In genomic region chr4:101025755-101026154, GRCh38 we compare ENCODE assay signal across 18 cellular contexts.
DNase-seq lines count a peak whose midpoint lies in the region; FAIRE-seq and TF ChIP-seq lines count a peak whose summit lies in the region.
"Had no signal": no experiment of that assay in that cellular context is flagged by ENCODE, and none has a peak within 500 bp of the region (broad histone marks: within the 10 kb centered on the region; RNA-seq: fewer than 3 reads in every experiment).

No MANE protein-coding gene starts in this region.

- no peak overlapping the region for H3K4me2 ChIP-seq in mammary epithelial cell (ENCODE audit: insufficient read depth, low read depth, low read length)
- no peak overlapping the region for H3K4me2 ChIP-seq in H1 (ENCODE audit: insufficient read depth in 1 of 2, low read depth in 2 of 2, low read length in 2 of 2)
- no peak overlapping the region for H3K4me2 ChIP-seq in smooth muscle cell

- H3K4me1 Mint-ChIP-seq in MCF 10A (ENCODE audit: insufficient read depth, unreplicated experiment): peaks cover 16% of the 10 kb centered on the region
- no peaks in the 10 kb centered on the region for H3K4me1 Mint-ChIP-seq in Caco-2 (ENCODE audit: low read depth, unreplicated experiment)

- H2BK20ac ChIP-seq in H1 (ENCODE audit: low read length): no peak overlapping the region

- H3K27me3 Mint-ChIP-seq in MCF 10A (ENCODE audit: insufficient read depth, unreplicated experiment) (no peaks in the 10 kb centered on the region), Caco-2 (ENCODE audit: insufficient read depth, unreplicated experiment) (no peaks in the 10 kb centered on the region)

- 100% methylated on average over 7 of the region's 8 CpGs for WGBS in mammary epithelial cell (ENCODE audit: low coverage, missing lambda C conversion rate)
- 97% methylated on average over 8 of the region's 8 CpGs; no CpG with 5 or more reads in 1 of the 2 experiments for WGBS in H1 (ENCODE audit: extremely low coverage in 1 of 2, insufficient coverage in 1 of 2, insufficient read length in 1 of 2, insufficient replicate concordance in 2 of 2, low coverage in 1 of 2, low lambda C conversion rate in 2 of 2, missing lambda C conversion rate in 1 of 2), 2 experiments
- 94% methylated on average over 8 of the region's 8 CpGs for WGBS in smooth muscle cell (ENCODE audit: low lambda C conversion rate)

- TF ChIP-seq POLR2A in H1 (IDR thresholded peaks at IDR 0.05; ENCODE audit: control extremely low read depth in 1 of 2, low read depth in 2 of 2, low read length in 2 of 2): no peak

- no peaks in the 10 kb centered on the region for H3K23me2 ChIP-seq in H1 (ENCODE audit: low read depth, low read length)

- H2AFZ ChIP-seq in mammary epithelial cell (ENCODE audit: low read depth, low read length) (no peak overlapping the region), H1 (ENCODE audit: low read length) (no peak overlapping the region), smooth muscle cell (ENCODE audit: low read depth) (no peak overlapping the region)
- H2AFZ ChIP-seq: GM23248 had no signal

- H2BK5ac ChIP-seq in H1 (ENCODE audit: low read depth, low read length): no peak overlapping the region

- H3K4me3 Mint-ChIP-seq in MCF 10A (ENCODE audit: unreplicated experiment) (no peak overlapping the region), Caco-2 (ENCODE audit: unreplicated experiment) (no peak overlapping the region)
- H3K4me3 Mint-ChIP-seq: T-helper 1 cell treated with Interleukin-12 subunit alpha and Interleukin-12 subunit beta and Interleukin-4 antibody, amounts not matched to agents 30 μg/mL and 1 μg/mL, for 36 hours had no signal

- no peak overlapping the region for H2BK15ac ChIP-seq in H1 (ENCODE audit: low read length)

- H3K14ac ChIP-seq in H1 (ENCODE audit: insufficient read length): no peak overlapping the region

- H3K9ac ChIP-seq in mammary epithelial cell (ENCODE audit: insufficient read depth, low read length) (no peak overlapping the region), H1 (replicated peaks in 1 of 4; ENCODE audit: extremely low read depth in 1 of 4, low read depth in 3 of 4, low read length in 3 of 4) (no peak overlapping the region), smooth muscle cell (ENCODE audit: low read depth) (no peak overlapping the region)
- H3K9ac ChIP-seq: GM23248 had no signal

- no peaks in the 10 kb centered on the region for H3K79me2 ChIP-seq in mammary epithelial cell (ENCODE audit: insufficient read depth, low read length)
- H3K79me2 ChIP-seq in H1 (ENCODE audit: control insufficient read depth in 1 of 2, insufficient read depth in 2 of 2, low read length in 2 of 2): no peaks in the 10 kb centered on the region
- no peaks in the 10 kb centered on the region for H3K79me2 ChIP-seq in smooth muscle cell (ENCODE audit: low read depth)

- H3K23ac ChIP-seq in H1 (ENCODE audit: insufficient read length): no peak overlapping the region

- H4K20me1 ChIP-seq in mammary epithelial cell (ENCODE audit: insufficient read depth, low read length) (no peaks in the 10 kb centered on the region), H1 (replicated peaks in 1 of 2; ENCODE audit: control insufficient read depth in 1 of 2, insufficient read depth in 2 of 2, low read length in 2 of 2) (no peaks in the 10 kb centered on the region), smooth muscle cell (ENCODE audit: low read depth) (no peaks in the 10 kb centered on the region)

- no peak overlapping the region for H2BK120ac ChIP-seq in H1 (replicated peaks; ENCODE audit: low read depth, low read length)

- no TSS peak for BruUV-seq in MCF 10A (replicated peaks; lab: Mats Ljungman, UMichigan)
- BruUV-seq in mammary epithelial cell (replicated peaks; lab: Mats Ljungman, UMichigan): no TSS peak
- BruUV-seq in Caco-2 (replicated peaks; lab: Mats Ljungman, UMichigan): no TSS peak

- no peak for FAIRE-seq in H1 (lab: Jason Lieb, UNC)
- FAIRE-seq: GM19239 had no signal

- H3K9me3 ChIP-seq in mammary epithelial cell (replicated peaks; ENCODE audit: insufficient read depth, low read length): no peaks in the 10 kb centered on the region
- H3K9me3 ChIP-seq in H1 (ENCODE audit: insufficient read depth in 2 of 2, low read depth in 1 of 2, low read length in 1 of 2): no peaks in the 10 kb centered on the region
- no peaks in the 10 kb centered on the region for H3K9me3 ChIP-seq in Caco-2
- no peaks in the 10 kb centered on the region for H3K9me3 ChIP-seq in smooth muscle cell (replicated peaks; ENCODE audit: low read depth)

- H3K4me3 ChIP-seq in mammary epithelial cell (replicated peaks in 1 of 3; ENCODE audit: insufficient read depth in 1 of 3, low read depth in 2 of 3, low read length in 3 of 3): no peak overlapping the region
- H3K4me3 ChIP-seq in H1 (ENCODE audit: extremely low read depth in 1 of 4, insufficient read depth in 2 of 4, low read depth in 3 of 4, low read length in 4 of 4): no peak overlapping the region
- no peak overlapping the region for H3K4me3 ChIP-seq in Caco-2 (ENCODE audit: low read depth, low read length)
- H3K4me3 ChIP-seq in smooth muscle cell: no peak overlapping the region
- H3K4me3 ChIP-seq: GM23248 had no signal

- no peak for TF ChIP-seq EP300 in H1 (IDR thresholded peaks at IDR 0.05; ENCODE audit: borderline replicate concordance in 1 of 2, low read depth in 2 of 2, low read length in 2 of 2)

- no peak overlapping the region for H3K18ac ChIP-seq in H1 (ENCODE audit: extremely low read depth, low read length)

- peaks cover 40% of the 10 kb centered on the region for H3K36me3 Mint-ChIP-seq in MCF 10A (ENCODE audit: insufficient read depth, unreplicated experiment)
- H3K36me3 Mint-ChIP-seq in Caco-2 (ENCODE audit: insufficient read depth, unreplicated experiment): peaks cover 6% of the 10 kb centered on the region

- intact Hi-C loops in MCF 10A (cut with micrococcal nuclease): no loop called here
- intact Hi-C loops in mammary epithelial cell (cut with micrococcal nuclease): no loop called here
- intact Hi-C loops in Caco-2 (cut with micrococcal nuclease; ENCODE audit: unreplicated experiment): no loop called here

- CTCF ChIA-PET in MCF 10A (lab: Yijun Ruan, JAX) (interaction anchor here (1.1 kb wide), 1 partner anchor 9 kb away, joined by 5 read pairs; no protein-coding TSS in a partner anchor), mammary epithelial cell (lab: Charles Lee; ENCODE audit: low non-redundant PET) (no interaction called here), H1 (lab: Charles Lee; ENCODE audit: partially characterized antibody) (interaction anchor here (1.6 kb wide), 1 partner anchor 11 kb away, joined by 4 read pairs; no protein-coding TSS in a partner anchor), Caco-2 (lab: Charles Lee) (no interaction called here)

- dilution Hi-C loops in mammary epithelial cell (cut with HindIII; ENCODE audit: low sequenced_read_pairs): no loop called here

- TF ChIP-seq CTCF in MCF 10A (IDR thresholded peaks at IDR 0.05; ENCODE audit: unreplicated experiment): no peak
- TF ChIP-seq CTCF in mammary epithelial cell (conservative IDR thresholded peaks at IDR 0.05 in 1 of 2, IDR thresholded peaks at IDR 0.05 in 1 of 2; ENCODE audit: extremely low read depth in 1 of 2, insufficient read depth in 1 of 2, low read depth in 1 of 2, low read length in 2 of 2): no peak
- no peak for TF ChIP-seq CTCF in H1 (IDR thresholded peaks at IDR 0.05; ENCODE audit: control extremely low read depth in 1 of 3, insufficient read depth in 1 of 3, low read depth in 1 of 3, low read length in 3 of 3)
- TF ChIP-seq CTCF in Caco-2 (IDR thresholded peaks at IDR 0.05; ENCODE audit: insufficient read depth in 1 of 2, low read depth in 1 of 2, low read length in 1 of 2, severe bottlenecking in 1 of 2, unreplicated experiment in 1 of 2): no peak
- TF ChIP-seq CTCF in smooth muscle cell (IDR thresholded peaks at IDR 0.05; ENCODE audit: borderline replicate concordance, insufficient read depth, poor library complexity, severe bottlenecking): no peak

- POLR2A ChIA-PET in MCF 10A (lab: Yijun Ruan, JAX): no interaction called here
- POLR2A ChIA-PET in H1 (lab: Charles Lee; ENCODE audit: partially characterized antibody): no interaction called here
- POLR2A ChIA-PET in Caco-2 (lab: Charles Lee): interaction anchor here (0.6 kb wide), 1 partner anchor 852 kb away, joined by 4 read pairs; no protein-coding TSS in a partner anchor

- no peaks in the 10 kb centered on the region for H3K27me3 ChIP-seq in mammary epithelial cell (ENCODE audit: insufficient read depth, low read length)
- no peaks in the 10 kb centered on the region for H3K27me3 ChIP-seq in H1 (replicated peaks in 1 of 4; ENCODE audit: control insufficient read depth in 3 of 4, extremely low read depth in 1 of 4, insufficient read depth in 3 of 4, low read length in 3 of 4)
- no peaks in the 10 kb centered on the region for H3K27me3 ChIP-seq in Caco-2 (replicated peaks; ENCODE audit: control insufficient read depth, insufficient read depth, low read length)
- H3K27me3 ChIP-seq in smooth muscle cell (ENCODE audit: low read depth): no peaks in the 10 kb centered on the region

- TF ChIP-seq RAD21 in H1 (IDR thresholded peaks at IDR 0.05 in 1 of 2, conservative IDR thresholded peaks at IDR 0.05 in 1 of 2; ENCODE audit: low read depth in 2 of 2, low read length in 2 of 2): no peak

- no peak overlapping the region for H4K5ac ChIP-seq in H1 (ENCODE audit: insufficient read length, low read depth, low read length)

- peaks cover 18% of the 10 kb centered on the region for H3K4me1 ChIP-seq in mammary epithelial cell (ENCODE audit: insufficient read depth, low read length)
- H3K4me1 ChIP-seq in H1 (replicated peaks in 1 of 4; ENCODE audit: control insufficient read depth in 3 of 4, insufficient read depth in 4 of 4, low read length in 3 of 4): peaks cover 0 to 6% (median 2%) of the 10 kb centered on the region in 4 experiments; a peak in 3 of 7 replicates
- H3K4me1 ChIP-seq in Caco-2: no peaks in the 10 kb centered on the region; the same call in 1 of the 2 replicates
- H3K4me1 ChIP-seq in smooth muscle cell (ENCODE audit: low read depth): peaks cover 45% of the 10 kb centered on the region

- H3K9me3 Mint-ChIP-seq in MCF 10A (ENCODE audit: unreplicated experiment) (no peaks in the 10 kb centered on the region), Caco-2 (ENCODE audit: unreplicated experiment) (no peaks in the 10 kb centered on the region)
- H3K9me3 Mint-ChIP-seq: T-helper 1 cell treated with Interleukin-12 subunit alpha and Interleukin-12 subunit beta and Interleukin-4 antibody, amounts not matched to agents 30 μg/mL and 1 μg/mL, for 36 hours had no signal

- in situ Hi-C loops in mammary epithelial cell (cut with MboI; ENCODE audit: low sequenced_read_pairs in 2 of 2): no loop called here

- H4K91ac ChIP-seq in H1 (replicated peaks; ENCODE audit: insufficient read length, low read length): no peak overlapping the region

- H2BK12ac ChIP-seq in H1 (ENCODE audit: low read depth, low read length): peak overlapping the region; percentile 70; the same call in 1 of the 2 replicates

- no peak overlapping the region for H2AK5ac ChIP-seq in H1 (ENCODE audit: low read depth, low read length)

- no peak overlapping the region for H4K8ac ChIP-seq in H1 (ENCODE audit: extremely low read depth, insufficient read depth, low read length)

- H3F3A ChIP-seq in smooth muscle cell (ENCODE audit: low read depth): peaks cover 11% of the 10 kb centered on the region

- DNase-seq in MCF 10A (ENCODE audit: unreplicated experiment) (no peak), mammary epithelial cell (no peak), MV-4-11 (lab: John Stamatoyannopoulos, UW) (peak; percentile 27), H1 (ENCODE audit: low read depth in 1 of 2, low spot score in 2 of 2) (no peak), Caco-2 (no peak), smooth muscle cell (lab: John Stamatoyannopoulos, UW; ENCODE audit: unreplicated experiment) (no peak)
- DNase-seq in stimulated activated CD4-positive, alpha-beta T cell treated with anti-CD3 and anti-CD28 coated beads, Interleukin-4, amount 100 ng/mL, for 1 hour: no peak
- DNase-seq: C1 segment of cervical spinal cord, EL, GM23248, KBM-7, NCI-H1092, NCI-H1436 treated with DMSO at 0.1 percent for 48 hours, NCI-H2029, NCI-H446 treated with DMSO at 0.1 percent for 48 hours, SHP77 had no signal

- H3K56ac ChIP-seq in H1 (replicated peaks; ENCODE audit: insufficient read length, low read depth, low read length): no peak overlapping the region

- H3K36me3 ChIP-seq in mammary epithelial cell (ENCODE audit: insufficient read depth, low read length) (peaks cover 1% of the 10 kb centered on the region), H1 (ENCODE audit: control insufficient read depth in 2 of 4, insufficient read depth in 4 of 4, low read length in 3 of 4) (no peaks in the 10 kb centered on the region), Caco-2 (ENCODE audit: control insufficient read depth, insufficient read depth, low read length) (no peaks in the 10 kb centered on the region), smooth muscle cell (ENCODE audit: low read depth) (no peaks in the 10 kb centered on the region)

- H3K79me1 ChIP-seq in H1 (ENCODE audit: low read depth, low read length): no peaks in the 10 kb centered on the region

- H3K27ac Mint-ChIP-seq in MCF 10A (ENCODE audit: low read depth, unreplicated experiment): peak overlapping the region; percentile 5
- no peak overlapping the region for H3K27ac Mint-ChIP-seq in Caco-2 (ENCODE audit: unreplicated experiment)
- H3K27ac Mint-ChIP-seq: T-helper 1 cell treated with Interleukin-12 subunit alpha and Interleukin-12 subunit beta and Interleukin-4 antibody, amounts not matched to agents 30 μg/mL and 1 μg/mL, for 36 hours had no signal

- no peak overlapping the region for H3K4ac ChIP-seq in H1 (replicated peaks; ENCODE audit: insufficient read length, low read depth, low read length)

- no peak overlapping the region for H3K27ac ChIP-seq in mammary epithelial cell (ENCODE audit: insufficient read depth, low read depth, low read length)
- no peak overlapping the region for H3K27ac ChIP-seq in H1 (ENCODE audit: low read depth, low read length)
- no peak overlapping the region for H3K27ac ChIP-seq in smooth muscle cell (ENCODE audit: low read depth)
- H3K27ac ChIP-seq: GM23248 had no signal

Comparison
In these comparisons a context has a peak if more than half of its experiments do, and no peak if none do; other contexts are left out.
1. CTCF ChIA-PET loops: an anchor here in MCF 10A (1.1 kb wide) and H1 (1.6 kb wide); none called in mammary epithelial cell and Caco-2.